In genomic region chr14:89277229-89277628, GRCh38 we compare ENCODE assay signal across 14 cellular contexts.
DNase-seq lines count a peak whose midpoint lies in the region; ATAC-seq and TF ChIP-seq lines count a peak whose summit lies in the region.
"Had no signal": no experiment of that assay in that cellular context is flagged by ENCODE, and none has a peak within 500 bp of the region (broad histone marks: within the 10 kb centered on the region; RNA-seq: fewer than 3 reads in every experiment).

No MANE protein-coding gene starts in this region.

- peaks cover 42% of the 10 kb centered on the region for H3K36me3 Mint-ChIP-seq in GM23338 (ENCODE audit: low read depth)
- peaks cover 68% of the 10 kb centered on the region for H3K36me3 Mint-ChIP-seq in dendritic cell treated with granulocyte-macrophage colony-stimulating factor and Interleukin-4, amounts not matched to agents 40 ng/mL and 50 ng/mL, for 4 days (ENCODE audit: low read depth)

- intact Hi-C loops in dendritic cell treated with granulocyte-macrophage colony-stimulating factor and Interleukin-4, amounts not matched to agents 40 ng/mL and 50 ng/mL, for 4 days (cut with micrococcal nuclease) = no loop called here

- no peaks in the 10 kb centered on the region for H3K27me3 ChIP-seq in GM23338 (ENCODE audit: insufficient read depth)
- H3K27me3 ChIP-seq: right atrium auricular region had no signal

- peak overlapping the region; percentile 44; the same call in 1 of the 2 replicates for H3K27ac Mint-ChIP-seq in GM23338
- H3K27ac Mint-ChIP-seq in dendritic cell treated with granulocyte-macrophage colony-stimulating factor and Interleukin-4, amounts not matched to agents 40 ng/mL and 50 ng/mL, for 4 days = peak overlapping the region; percentile 96

- no peak overlapping the region for H3K27ac ChIP-seq in GM23338 (ENCODE audit: low read depth)
- H3K27ac ChIP-seq: right atrium auricular region, RWPE1, thoracic aorta had no signal

- no peak for TF ChIP-seq CTCF in GM23338 (conservative IDR thresholded peaks at IDR 0.05; ENCODE audit: low read depth in 2 of 2)

- peaks cover 7% of the 10 kb centered on the region; the same call in 1 of the 2 replicates for H3K9me2 ChIP-seq in GM23338 (ENCODE audit: insufficient read depth)

- H3K4me1 ChIP-seq in GM23338 (ENCODE audit: insufficient read depth) = peaks cover 47% of the 10 kb centered on the region
- H3K4me1 ChIP-seq: right atrium auricular region had no signal

- H3F3A ChIP-seq in GM23338 (replicated peaks; ENCODE audit: low read depth) = no peaks in the 10 kb centered on the region

- H3K27me3 Mint-ChIP-seq in GM23338 (ENCODE audit: insufficient read depth, low read depth, poor library complexity) = peaks cover 7% of the 10 kb centered on the region
- H3K27me3 Mint-ChIP-seq in dendritic cell treated with granulocyte-macrophage colony-stimulating factor and Interleukin-4, amounts not matched to agents 40 ng/mL and 50 ng/mL, for 4 days = no peaks in the 10 kb centered on the region

- H4K20me1 ChIP-seq in GM23338 (replicated peaks; ENCODE audit: insufficient read depth) = peaks cover 19% of the 10 kb centered on the region

- H3K4me1 Mint-ChIP-seq in GM23338 = peaks cover 74% of the 10 kb centered on the region
- H3K4me1 Mint-ChIP-seq in dendritic cell treated with granulocyte-macrophage colony-stimulating factor and Interleukin-4, amounts not matched to agents 40 ng/mL and 50 ng/mL, for 4 days (ENCODE audit: low read depth) = peaks cover 92% of the 10 kb centered on the region

- H3K4me3 Mint-ChIP-seq in GM23338 = no peak overlapping the region
- H3K4me3 Mint-ChIP-seq in dendritic cell treated with granulocyte-macrophage colony-stimulating factor and Interleukin-4, amounts not matched to agents 40 ng/mL and 50 ng/mL, for 4 days = no peak overlapping the region

- DNase-seq in GM23338 (ENCODE audit: low spot score) (no peak), NCI-H1105 treated with DMSO at 0.1 percent for 48 hours (lab: John Stamatoyannopoulos, UW) (peak; percentile 96), NCI-H774 (lab: John Stamatoyannopoulos, UW) (peak; percentile 34), AG20443 (ENCODE audit: low spot score) (no peak), cerebellar cortex (ENCODE audit: low spot score) (no peak)
- no peak for DNase-seq in stimulated activated CD4-positive, alpha-beta T cell treated with anti-CD3 and anti-CD28 coated beads, Interleukin-2, amount 100 ng/mL, for 48 hours
- DNase-seq: activated T-cell treated with anti-CD3 and anti-CD28 coated beads, Interleukin-2, amount 50 U/mL, for 4 hours; NCI-H526 treated with DMSO at 0.1 percent for 48 hours; SW 1271 had no signal

- H3K79me2 ChIP-seq in GM23338 (replicated peaks; ENCODE audit: insufficient read depth) = peaks cover 100% of the 10 kb centered on the region

- H3K4me3 ChIP-seq in GM23338 = no peak overlapping the region
- H3K4me3 ChIP-seq: right atrium auricular region, thoracic aorta had no signal

- no peaks in the 10 kb centered on the region for H3K9me3 Mint-ChIP-seq in GM23338
- H3K9me3 Mint-ChIP-seq in dendritic cell treated with granulocyte-macrophage colony-stimulating factor and Interleukin-4, amounts not matched to agents 40 ng/mL and 50 ng/mL, for 4 days = no peaks in the 10 kb centered on the region
- H3K9me3 Mint-ChIP-seq: activated T-cell treated with anti-CD3 and anti-CD28 coated beads, Interleukin-2, amount 50 U/mL, for 4 hours had no signal

- ATAC-seq in GM23338 (no peak), GM18909 (IDR thresholded peaks at IDR 0.05; ENCODE audit: poor library complexity, unreplicated experiment) (no peak)

- H3K4me2 ChIP-seq in GM23338 = no peak overlapping the region

- no peak overlapping the region for H2AFZ ChIP-seq in GM23338

- H3K36me3 ChIP-seq in GM23338 (ENCODE audit: insufficient read depth) = no peaks in the 10 kb centered on the region; the same call in none of the 2 replicates
- H3K36me3 ChIP-seq: thoracic aorta had no signal

TF ChIP-seq in GM23338, 12 proteins besides CTCF, POLR2A, EP300 and RAD21:
- TF ChIP-seq ZNF331 (CRISPR knock-in tag; IDR thresholded peaks at IDR 0.05; ENCODE audit: low read depth) (no peak), ZNF114 (CRISPR knock-in tag; IDR thresholded peaks at IDR 0.05) (no peak), ZNF462 (CRISPR knock-in tag; IDR thresholded peaks at IDR 0.05) (no peak), EZH2 (IDR thresholded peaks at IDR 0.05; ENCODE audit: low read depth, unreplicated experiment) (no peak), CREB1 (CRISPR knock-in tag; IDR thresholded peaks at IDR 0.05; ENCODE audit: low read depth) (no peak), NANOG (IDR thresholded peaks at IDR 0.05; ENCODE audit: borderline replicate concordance) (no peak)
TF ChIP-seq in GM23338: peak in this region for 0.

Comparison
In these comparisons a context has a peak if more than half of its experiments do, and no peak if none do; other contexts are left out.
1. DNase-seq: peak in NCI-H1105 treated with DMSO at 0.1 percent for 48 hours (single experiment) and NCI-H774 (single experiment); none in GM23338 (single experiment), AG20443 (single experiment), cerebellar cortex (single experiment) and stimulated activated CD4-positive, alpha-beta T cell treated with anti-CD3 and anti-CD28 coated beads, Interleukin-2, amount 100 ng/mL, for 48 hours (0 of 2).